Comparison of ENCODE assay signal across 9 cellular contexts in genomic region chr1:241834733-241835377, GRCh38.
DNase-seq lines count a peak whose midpoint lies in the region; ATAC-seq and TF ChIP-seq lines count a peak whose summit lies in the region.
"Had no signal": no experiment of that assay in that cellular context is flagged by ENCODE, and none has a peak within 500 bp of the region (broad histone marks: within the 10 kb centered on the region; RNA-seq: fewer than 3 reads in every experiment).

No MANE protein-coding gene starts in this region.

- ATAC-seq in stimulated activated naive CD8-positive, alpha-beta T cell treated with anti-CD3 and anti-CD28 coated beads, Interleukin-15, Interleukin-2, amounts not matched to agents 100 U/mL and 50 U/mL, for 24 hours: no peak

- H3K27me3 ChIP-seq in brain microvascular endothelial cell (replicated peaks): no peaks in the 10 kb centered on the region
- H3K27me3 ChIP-seq: BLaER1 had no signal

- H3K36me3 ChIP-seq in brain microvascular endothelial cell (replicated peaks): no peaks in the 10 kb centered on the region
- H3K36me3 ChIP-seq: BLaER1 had no signal

- in situ Hi-C loops in brain microvascular endothelial cell (cut with HindIII; ENCODE audit: low pct_ligation_motif_present, low sequenced_read_pairs): loop anchor here (25.0 kb wide), 1 partner anchor 298 kb away; the partner anchor contains the start of gene KMO

- no peak overlapping the region for H3K27ac ChIP-seq in brain microvascular endothelial cell
- H3K27ac ChIP-seq: BLaER1 had no signal

- DNase-seq in DMS 273 (lab: John Stamatoyannopoulos, UW; ENCODE audit: unreplicated experiment) (peak; percentile 60), DMS 273 treated with DMSO at 0.1 percent for 48 hours (lab: John Stamatoyannopoulos, UW) (no peak), NCI-H1694 (lab: John Stamatoyannopoulos, UW) (peak; percentile 41), brain microvascular endothelial cell (peak; percentile 31), middle frontal gyrus (ENCODE audit: extremely low spot score, low spot score) (peak; percentile 36), HPDE6-E6E7 (ENCODE audit: extremely low spot score) (no peak), NCI-H1930 (lab: John Stamatoyannopoulos, UW) (no peak)
- DNase-seq in stimulated activated naive CD8-positive, alpha-beta T cell treated with anti-CD3 and anti-CD28 coated beads, Interleukin-15, Interleukin-2, amounts not matched to agents 100 U/mL and 50 U/mL, for 24 hours: no peak

- TF ChIP-seq CTCF in brain microvascular endothelial cell (IDR thresholded peaks at IDR 0.05; ENCODE audit: low read depth, low read length, missing control alignments): peak; percentile 71

- H3K4me3 ChIP-seq in brain microvascular endothelial cell (ENCODE audit: low read depth, low read length): no peak overlapping the region
- H3K4me3 ChIP-seq: BLaER1 had no signal

Comparison
In these comparisons a context has a peak if more than half of its experiments do, and no peak if none do; other contexts are left out.
1. DNase-seq: peak in DMS 273 (single experiment), NCI-H1694 (single experiment), brain microvascular endothelial cell (single experiment) and middle frontal gyrus (single experiment); none in DMS 273 treated with DMSO at 0.1 percent for 48 hours (single experiment), HPDE6-E6E7 (single experiment), NCI-H1930 (0 of 2) and stimulated activated naive CD8-positive, alpha-beta T cell treated with anti-CD3 and anti-CD28 coated beads, Interleukin-15, Interleukin-2, amounts not matched to agents 100 U/mL and 50 U/mL, for 24 hours (single experiment).